In the genomic region with DNA sequence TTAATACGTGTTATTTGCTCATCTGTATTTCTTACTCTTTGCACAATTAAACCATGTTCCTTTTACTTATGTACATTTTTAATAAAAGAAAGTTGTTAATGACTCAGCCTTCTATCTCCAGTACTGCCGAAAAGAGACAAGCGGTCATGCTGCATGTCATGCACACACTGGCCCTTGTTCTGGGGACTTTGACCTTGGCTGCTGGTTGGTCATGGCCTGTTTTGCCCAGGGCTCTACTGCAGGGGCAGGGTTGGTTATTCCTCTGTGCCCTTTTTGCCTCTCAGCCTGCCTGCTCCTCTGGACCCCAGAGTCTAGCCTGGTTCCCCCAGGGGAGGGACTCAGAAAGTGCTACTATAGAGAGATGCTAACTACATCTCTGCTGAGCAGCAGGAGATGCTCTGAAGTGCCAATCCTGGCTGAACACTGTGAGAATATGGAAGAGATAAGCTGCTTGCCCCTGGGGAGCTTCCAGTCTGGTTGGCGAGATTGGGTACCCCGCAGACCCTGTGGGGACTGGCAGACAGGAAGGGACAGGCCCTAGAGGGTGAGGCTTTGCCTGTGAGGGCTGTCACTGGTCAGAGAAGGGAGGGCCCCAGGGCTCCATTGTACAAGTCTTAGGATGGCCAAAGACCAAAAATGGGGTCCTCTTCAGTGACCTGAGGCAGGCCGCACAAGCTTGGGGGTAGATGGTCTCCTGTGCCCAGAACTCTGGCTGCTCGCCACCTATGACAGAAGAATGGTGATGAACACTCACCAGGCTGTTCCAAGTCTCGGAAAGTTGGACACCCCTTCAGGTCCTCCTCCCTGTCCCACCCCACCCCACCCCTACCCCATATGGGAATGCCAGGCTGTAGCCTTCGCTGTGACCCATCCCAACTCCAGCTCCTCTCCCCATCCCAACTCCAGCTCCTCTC, we compare ENCODE assay signal across 14 cellular contexts. TPM values are rescaled to one million over a fixed set of nuclear protein-coding genes. Genes with fewer than 3 reads are reported as not detected.
DNase-seq lines count a peak whose midpoint lies in the region; ATAC-seq and TF ChIP-seq lines count a peak whose summit lies in the region.
"Had no signal": no experiment of that assay in that cellular context is flagged by ENCODE, and none has a peak within 500 bp of the region (broad histone marks: within the 10 kb centered on the region; RNA-seq: fewer than 3 reads in every experiment).

No MANE protein-coding gene starts in this region.

- whole genome bisulfite sequencing in gastroesophageal sphincter (ENCODE audit: low coverage in 1 of 2), 2 donors, result 30 to 60% methylated on average over 2 of the region's 9 CpGs

- TF ChIP-seq CTCF in gastroesophageal sphincter (IDR thresholded peaks at IDR 0.05), result no peak
- no peak for TF ChIP-seq CTCF in nephron (IDR thresholded peaks at IDR 0.05; ENCODE audit: unreplicated experiment in 3 of 3)

- no peak overlapping the region for H2AFZ ChIP-seq in Karpas-422 (ENCODE audit: low read length)

- no peaks in the 10 kb centered on the region for H3K9me3 Mint-ChIP-seq in CD4-positive, CD25-positive, alpha-beta regulatory T cell
- no peaks in the 10 kb centered on the region for H3K9me3 Mint-ChIP-seq in T-cell
- H3K9me3 Mint-ChIP-seq in nephron, result no peaks in the 10 kb centered on the region

- H3K4me1 Mint-ChIP-seq in CD4-positive, CD25-positive, alpha-beta regulatory T cell, result peaks cover 23 to 95% (median 74%) of the 10 kb centered on the region in 4 donors
- H3K4me1 Mint-ChIP-seq in T-cell (peaks cover 86 to 94% (median 90%) of the 10 kb centered on the region in 3 donors), nephron (peaks cover 22% of the 10 kb centered on the region)

- H3K9me3 ChIP-seq in CD4-positive, CD25-positive, alpha-beta regulatory T cell (ENCODE audit: control insufficient read depth in 2 of 2, low read length in 2 of 2), result no peaks in the 10 kb centered on the region
- H3K9me3 ChIP-seq in gastroesophageal sphincter, result no peaks in the 10 kb centered on the region
- no peaks in the 10 kb centered on the region for H3K9me3 ChIP-seq in Karpas-422 (ENCODE audit: low read length)
- H3K9me3 ChIP-seq: gastrocnemius medialis had no signal

- H3K4me2 ChIP-seq in Karpas-422 (ENCODE audit: low read depth, low read length, poor library complexity, severe bottlenecking), result no peak overlapping the region

- no peak for DNase-seq in CD4-positive, CD25-positive, alpha-beta regulatory T cell
- DNase-seq in T-cell, result peak in 2 of 34 experiments; percentile 24 to 36
- no peak for DNase-seq in Karpas-422
- no peak for DNase-seq in NCI-H2029 treated with DMSO at 0.1 percent for 48 hours (lab: John Stamatoyannopoulos, UW)
- DNase-seq in AG08395 (ENCODE audit: low spot score), result no peak
- DNase-seq: COR-L47, midbrain, NCI-H524 had no signal

- peak overlapping the region; percentile 84 to 98 (median 96) for H3K27ac Mint-ChIP-seq in CD4-positive, CD25-positive, alpha-beta regulatory T cell
- H3K27ac Mint-ChIP-seq in T-cell (peak overlapping the region; percentile 83 to 93), nephron (peak overlapping the region; percentile 39 to 76 (median 63))

- peaks cover 2% of the 10 kb centered on the region for H3K36me3 ChIP-seq in CD4-positive, CD25-positive, alpha-beta regulatory T cell (ENCODE audit: control insufficient read depth, insufficient read depth, low read length)
- H3K36me3 ChIP-seq in gastroesophageal sphincter, result peaks cover 0 to 6% of the 10 kb centered on the region in 2 donors
- no peaks in the 10 kb centered on the region for H3K36me3 ChIP-seq in Karpas-422 (ENCODE audit: insufficient read depth, low read length)
- H3K36me3 ChIP-seq: gastrocnemius medialis had no signal

- peaks cover 21% of the 10 kb centered on the region for H3K27me3 Mint-ChIP-seq in CD4-positive, CD25-positive, alpha-beta regulatory T cell
- H3K27me3 Mint-ChIP-seq in T-cell (no peaks in the 10 kb centered on the region), nephron (ENCODE audit: low read depth) (no peaks in the 10 kb centered on the region)

- POLR2A ChIA-PET in T-cell (lab: Charles Lee), result interaction anchor here (0.6 to 6.4 kb wide), 7 partner anchors 8 to 51 kb away, joined by 3 to 133 read pairs (median 5); a partner anchor contains a TSS

- peak overlapping the region; percentile 60 for H3K27ac ChIP-seq in CD4-positive, CD25-positive, alpha-beta regulatory T cell (ENCODE audit: insufficient read depth, low read length, poor library complexity, severe bottlenecking)
- H3K27ac ChIP-seq in gastroesophageal sphincter (peak overlapping the region in 3 of 4 donors; percentile 68 to 77 (median 71)), Karpas-422 (ENCODE audit: low read length) (no peak overlapping the region)
- H3K27ac ChIP-seq: SK-N-MC had no signal

- no peak for ATAC-seq in CD4-positive, CD25-positive, alpha-beta regulatory T cell (ENCODE audit: low read depth in 2 of 2)
- ATAC-seq in T-cell (replicated peaks in 1 of 4) (no peak), gastroesophageal sphincter (no peak), HG03521 (IDR thresholded peaks at IDR 0.05; ENCODE audit: unreplicated experiment) (no peak)
- ATAC-seq: gastrocnemius medialis had no signal

- no peak overlapping the region for H3K9ac ChIP-seq in Karpas-422 (ENCODE audit: low read length)

- peak overlapping the region in 2 of 4 donors; percentile 74 to 82 for H3K4me3 Mint-ChIP-seq in CD4-positive, CD25-positive, alpha-beta regulatory T cell
- peak overlapping the region in 1 of 3 donors; percentile 68 for H3K4me3 Mint-ChIP-seq in T-cell
- no peak overlapping the region for H3K4me3 Mint-ChIP-seq in nephron

- peaks cover 87% of the 10 kb centered on the region for H3K4me1 ChIP-seq in CD4-positive, CD25-positive, alpha-beta regulatory T cell (ENCODE audit: control insufficient read depth, insufficient read depth, low read length, poor library complexity, severe bottlenecking)
- H3K4me1 ChIP-seq in gastroesophageal sphincter (peaks cover 0 to 57% (median 15%) of the 10 kb centered on the region in 3 donors), Karpas-422 (ENCODE audit: low read length) (peaks cover 25% of the 10 kb centered on the region)

- CTCF ChIA-PET in T-cell (lab: Charles Lee), result interaction anchor here (1.1 to 1.2 kb wide), 2 partner anchors 53 to 65 kb away, joined by 3 read pairs; no protein-coding TSS in a partner anchor

- no peaks in the 10 kb centered on the region for H3K79me2 ChIP-seq in Karpas-422 (ENCODE audit: low read length)

- no peaks in the 10 kb centered on the region for H3K27me3 ChIP-seq in CD4-positive, CD25-positive, alpha-beta regulatory T cell (ENCODE audit: control insufficient read depth, insufficient read depth, low read length)
- H3K27me3 ChIP-seq in gastroesophageal sphincter, result no peaks in the 10 kb centered on the region
- H3K27me3 ChIP-seq in Karpas-422 (ENCODE audit: low read length), result no peaks in the 10 kb centered on the region
- H3K27me3 ChIP-seq: gastrocnemius medialis had no signal

- no peak for TF ChIP-seq EP300 in gastroesophageal sphincter (IDR thresholded peaks at IDR 0.05)

- no peak overlapping the region for H3K4me3 ChIP-seq in CD4-positive, CD25-positive, alpha-beta regulatory T cell (ENCODE audit: low read depth, low read length)
- H3K4me3 ChIP-seq in gastroesophageal sphincter, result no peak overlapping the region
- no peak overlapping the region for H3K4me3 ChIP-seq in Karpas-422 (ENCODE audit: low read length)
- H3K4me3 ChIP-seq: coronary artery, gastrocnemius medialis, SK-N-MC had no signal

- H3K9me2 ChIP-seq in Karpas-422 (replicated peaks; ENCODE audit: insufficient read depth, low read length), result no peaks in the 10 kb centered on the region

- no peak for TF ChIP-seq POLR2A in gastroesophageal sphincter (IDR thresholded peaks at IDR 0.05)

- H4K20me1 ChIP-seq in Karpas-422 (ENCODE audit: insufficient read depth, low read depth, low read length), result no peaks in the 10 kb centered on the region

- peaks cover 8% of the 10 kb centered on the region for H3K36me3 Mint-ChIP-seq in CD4-positive, CD25-positive, alpha-beta regulatory T cell
- H3K36me3 Mint-ChIP-seq in T-cell (peaks cover 6% of the 10 kb centered on the region), nephron (ENCODE audit: low read depth) (no peaks in the 10 kb centered on the region)

RNA-seq across cellular contexts. Expression of a gene that starts 14.4 kb away (rescaled TPM):
- total RNA-seq in CD4-positive, CD25-positive, alpha-beta regulatory T cell, result 924 TPM
- 100 to 1,000 TPM; 160 to 202 (median 190) TPM for polyA plus RNA-seq in CD4-positive, CD25-positive, alpha-beta regulatory T cell
- total RNA-seq in T-cell (100 to 1,000 TPM; 167 to 859 (median 252) TPM), gastroesophageal sphincter (10 to 100 TPM; 10.9 to 74.3 (median 19.4) TPM)
- total RNA-seq in Karpas-422 (2014; rRNA removed; shearing (Covaris generic); ENCODE audit: low replicate concordance), result 4.8 and 7.3 TPM in 2 replicates
